In the genomic region with DNA sequence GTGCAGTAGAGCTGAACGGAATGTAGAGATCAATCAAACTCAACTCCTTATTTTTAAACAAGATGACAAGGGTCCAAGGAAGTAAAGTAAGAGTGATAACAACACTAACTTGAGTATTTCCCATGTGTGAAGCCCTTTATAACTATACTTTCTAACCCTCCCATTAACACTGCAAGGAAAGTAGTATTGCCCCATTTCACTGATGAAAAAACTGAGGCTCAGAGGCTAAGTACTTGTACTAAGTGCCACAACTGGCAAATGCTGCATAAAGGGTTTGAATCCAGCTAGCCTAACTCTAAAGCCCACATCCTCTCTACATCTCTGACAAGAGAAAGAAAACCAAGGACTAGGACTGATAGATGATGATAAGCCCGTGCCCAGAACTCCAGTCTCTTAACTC, we compare ENCODE assay signal across 15 cellular contexts. TPM values are rescaled to one million over a fixed set of nuclear protein-coding genes. Genes with fewer than 3 reads are reported as not detected.
DNase-seq lines count a peak whose midpoint lies in the region; ATAC-seq and TF ChIP-seq lines count a peak whose summit lies in the region.
"Had no signal": no experiment of that assay in that cellular context is flagged by ENCODE, and none has a peak within 500 bp of the region (broad histone marks: within the 10 kb centered on the region; RNA-seq: fewer than 3 reads in every experiment).

No MANE protein-coding gene starts in this region.

- no peaks in the 10 kb centered on the region for H3K9me3 Mint-ChIP-seq in chondrocyte (ENCODE audit: low read depth)
- H3K9me3 Mint-ChIP-seq: HFFc6 had no signal

- ATAC-seq in right cardiac atrium: no peak
- ATAC-seq in thoracic aorta (ENCODE audit: insufficient number of reproducible peaks, low FRiP score, low read depth): no peak

- no peak overlapping the region for H3K4me2 ChIP-seq in osteoblast (ENCODE audit: insufficient read depth, low read length)

- H3K27me3 Mint-ChIP-seq in chondrocyte (ENCODE audit: low read depth): no peaks in the 10 kb centered on the region

- H3K27ac ChIP-seq in right cardiac atrium (ENCODE audit: low read length) (peak overlapping the region; percentile 48), thoracic aorta (peak overlapping the region; percentile 87 to 91), osteoblast (ENCODE audit: low read depth, low read length) (no peak overlapping the region), SJCRH30 (no peak overlapping the region)
- H3K27ac ChIP-seq: BLaER1 treated with 17β-estradiol and CSF1 and Interleukin-3, amounts not matched to agents 10 nM and 100 nM had no signal

- H3K36me3 ChIP-seq in thoracic aorta: no peaks in the 10 kb centered on the region
- no peaks in the 10 kb centered on the region for H3K36me3 ChIP-seq in osteoblast (ENCODE audit: insufficient read depth, low read length)
- H3K36me3 ChIP-seq in SJCRH30: no peaks in the 10 kb centered on the region
- H3K36me3 ChIP-seq: BLaER1 treated with 17β-estradiol and CSF1 and Interleukin-3, amounts not matched to agents 10 nM and 100 nM had no signal

- peaks cover 44% of the 10 kb centered on the region for H3K4me1 Mint-ChIP-seq in chondrocyte (ENCODE audit: low read depth)

- TF ChIP-seq CTCF in chondrocyte (IDR thresholded peaks at IDR 0.05): no peak
- no peak for TF ChIP-seq CTCF in thoracic aorta (IDR thresholded peaks at IDR 0.05)
- no peak for TF ChIP-seq CTCF in osteoblast (IDR thresholded peaks at IDR 0.05; ENCODE audit: extremely low read depth, low read depth, low read length)

- H3K27me3 ChIP-seq in right cardiac atrium (ENCODE audit: control insufficient read depth, insufficient read depth) (no peaks in the 10 kb centered on the region), thoracic aorta (replicated peaks; ENCODE audit: insufficient read depth) (no peaks in the 10 kb centered on the region), osteoblast (ENCODE audit: insufficient read depth, low read length) (no peaks in the 10 kb centered on the region), SJCRH30 (no peaks in the 10 kb centered on the region)
- H3K27me3 ChIP-seq: BLaER1 treated with 17β-estradiol and CSF1 and Interleukin-3, amounts not matched to agents 10 nM and 100 nM had no signal

- no peaks in the 10 kb centered on the region for H3K79me2 ChIP-seq in osteoblast (ENCODE audit: insufficient read depth, low read length)

- intact Hi-C loops in right cardiac atrium (cut with DNase I) (no loop called here), cardiac septum (cut with DNase I) (no loop called here)

- DNase-seq in right cardiac atrium (no peak), cardiac septum (ENCODE audit: low spot score) (no peak), chondrocyte (ENCODE audit: low spot score) (no peak), thoracic aorta (ENCODE audit: low spot score) (no peak), osteoblast (ENCODE audit: insufficient read length, low spot score, missing footprints) (no peak), NCI-H1092 treated with DMSO at 0.1 percent for 48 hours (lab: John Stamatoyannopoulos, UW) (no peak), SJCRH30 (no peak)
- DNase-seq: ACHN; CD4-positive, CD25-positive, alpha-beta regulatory T cell; DMS53; GF-D8; HCEC 1CT; HFFc6 had no signal

- H3K4me3 ChIP-seq in right cardiac atrium (ENCODE audit: low read length): no peak overlapping the region
- H3K4me3 ChIP-seq in thoracic aorta: peak overlapping the region; percentile 30
- H3K4me3 ChIP-seq in osteoblast (ENCODE audit: insufficient read depth, low read length): no peak overlapping the region
- no peak overlapping the region for H3K4me3 ChIP-seq in SJCRH30
- H3K4me3 ChIP-seq: BLaER1 treated with 17β-estradiol and CSF1 and Interleukin-3, amounts not matched to agents 10 nM and 100 nM had no signal

- 66% methylated on average over 2 of the region's 2 CpGs for whole genome bisulfite sequencing in right cardiac atrium

- peak overlapping the region; percentile 15 for H3K27ac Mint-ChIP-seq in chondrocyte (ENCODE audit: unreplicated experiment)
- H3K27ac Mint-ChIP-seq: HFFc6 had no signal

- H3K36me3 Mint-ChIP-seq in chondrocyte (ENCODE audit: low read depth): no peaks in the 10 kb centered on the region
- H3K36me3 Mint-ChIP-seq: CD4-positive, CD25-positive, alpha-beta regulatory T cell had no signal

- peaks cover 25% of the 10 kb centered on the region for H3K4me1 ChIP-seq in right cardiac atrium (ENCODE audit: control insufficient read depth, insufficient read depth, low read length)
- peaks cover 32 to 96% of the 10 kb centered on the region in 2 donors for H3K4me1 ChIP-seq in thoracic aorta (ENCODE audit: control insufficient read depth in 1 of 2, low read depth in 2 of 2)
- peaks cover 18% of the 10 kb centered on the region for H3K4me1 ChIP-seq in osteoblast (ENCODE audit: insufficient read depth, low read length)
- no peaks in the 10 kb centered on the region for H3K4me1 ChIP-seq in SJCRH30

- H3K4me3 Mint-ChIP-seq in chondrocyte (ENCODE audit: unreplicated experiment): no peak overlapping the region
- H3K4me3 Mint-ChIP-seq: CD4-positive, CD25-positive, alpha-beta regulatory T cell; HFFc6 had no signal

- no peak overlapping the region for H2AFZ ChIP-seq in osteoblast (ENCODE audit: low read length)

- H4K20me1 ChIP-seq in osteoblast (ENCODE audit: insufficient read depth, low read length): no peaks in the 10 kb centered on the region
- H4K20me1 ChIP-seq: BLaER1 treated with 17β-estradiol and CSF1 and Interleukin-3, amounts not matched to agents 10 nM and 100 nM had no signal

- no peaks in the 10 kb centered on the region for H3K9me3 ChIP-seq in right cardiac atrium (ENCODE audit: control insufficient read depth, low read length)
- no peaks in the 10 kb centered on the region for H3K9me3 ChIP-seq in thoracic aorta
- no peaks in the 10 kb centered on the region for H3K9me3 ChIP-seq in osteoblast (ENCODE audit: low read depth, low read length)
- H3K9me3 ChIP-seq in SJCRH30 (replicated peaks): no peaks in the 10 kb centered on the region
- H3K9me3 ChIP-seq: BLaER1 treated with 17β-estradiol and CSF1 and Interleukin-3, amounts not matched to agents 10 nM and 100 nM had no signal

RNA-seq across cellular contexts. Expression of a gene that starts 8.2 kb away (rescaled TPM):
- total RNA-seq in right cardiac atrium (100 to 1,000 TPM in 3 of 4 donors, 10 to 100 TPM in 1; 63.1 to 264 (median 165) TPM), cardiac septum (9.9 TPM), chondrocyte (0.17 to 0.44 TPM in 2 of 3 replicates, not detected in the other), thoracic aorta (10 to 100 TPM; 49.7 to 51.7 TPM), osteoblast (0.29 TPM in 1 of 2 replicates, not detected in the other)
- 57.1 TPM for polyA plus RNA-seq in right cardiac atrium
- total RNA-seq in SJCRH30 (2014; rRNA removed; shearing (Covaris generic)): not detected in 2 replicates
- total RNA-seq: A172; CD4-positive, CD25-positive, alpha-beta regulatory T cell had no signal
- polyA plus RNA-seq: CD4-positive, CD25-positive, alpha-beta regulatory T cell had no signal

Comparison
In these comparisons a context has a peak if more than half of its experiments do, and no peak if none do; other contexts are left out.
1. H3K27ac ChIP-seq: peak in right cardiac atrium (single experiment) and thoracic aorta (2 of 2); none in osteoblast (single experiment) and SJCRH30 (single experiment).